In genomic region chr20:63741354-63741675, GRCh38 we compare ENCODE assay signal across 9 cellular contexts. TPM values are rescaled to one million over a fixed set of nuclear protein-coding genes. Genes with fewer than 3 reads are reported as not detected.
DNase-seq lines count a peak whose midpoint lies in the region; TF ChIP-seq lines count a peak whose summit lies in the region.
"Had no signal": no experiment of that assay in that cellular context is flagged by ENCODE, and none has a peak within 500 bp of the region (broad histone marks: within the 10 kb centered on the region; RNA-seq: fewer than 3 reads in every experiment).

No MANE protein-coding gene starts in this region.

- DNase-seq in AG04450 (ENCODE audit: low read depth, low spot score): no peak
- DNase-seq in coronary artery (ENCODE audit: low spot score): no peak
- no peak for DNase-seq in nephron progenitor cell
- no peak for DNase-seq in inferior parietal cortex (ENCODE audit: extremely low spot score)
- no peak for DNase-seq in GOT3 (lab: John Stamatoyannopoulos, UW)
- DNase-seq in effector CD8-positive, alpha-beta T cell (lab: John Stamatoyannopoulos, UW): no peak
- DNase-seq in activated CD4-positive, alpha-beta T cell treated with anti-CD3 and anti-CD28 coated beads for 48 hours: no peak
- DNase-seq: stimulated activated CD4-positive, alpha-beta T cell treated with anti-CD3 and anti-CD28 coated beads, Interleukin-12 subunit alpha, Interleukin-12 subunit beta, amount 100 ng/mL, for 4 hours had no signal

- H3K27me3 ChIP-seq in AG04450 (ENCODE audit: control insufficient read depth, insufficient read depth, low read length) (no peaks in the 10 kb centered on the region), KMS-11 (ENCODE audit: insufficient read depth, low read depth) (no peaks in the 10 kb centered on the region)

- no peaks in the 10 kb centered on the region for H3K36me3 ChIP-seq in KMS-11 (ENCODE audit: insufficient read depth)

- H3K9me3 ChIP-seq in AG04450 (ENCODE audit: control insufficient read depth, insufficient read depth, low read length): no peaks in the 10 kb centered on the region; the same call in 1 of the 2 replicates

- no peak for TF ChIP-seq CTCF in AG04450 (IDR thresholded peaks at IDR 0.05; ENCODE audit: low read depth, low read length)
- no peak for TF ChIP-seq CTCF in KMS-11 (conservative IDR thresholded peaks at IDR 0.05; ENCODE audit: low read depth, low read length)
- TF ChIP-seq CTCF in coronary artery (IDR thresholded peaks at IDR 0.05): no peak
- TF ChIP-seq CTCF in nephron progenitor cell (IDR thresholded peaks at IDR 0.05): no peak

- no peaks in the 10 kb centered on the region for H3K9me3 Mint-ChIP-seq in nephron progenitor cell

- H3K9ac ChIP-seq in KMS-11: no peak overlapping the region; the same call in 1 of the 2 replicates

- peaks cover 10% of the 10 kb centered on the region for H3K36me3 Mint-ChIP-seq in nephron progenitor cell (ENCODE audit: low read depth)

- H2AFZ ChIP-seq in KMS-11 (ENCODE audit: low read depth): no peak overlapping the region

- H3K27me3 Mint-ChIP-seq in nephron progenitor cell (ENCODE audit: low read depth, poor library complexity): peaks cover 7% of the 10 kb centered on the region

- POLR2A ChIA-PET in AG04450 (lab: Yijun Ruan, JAX): interaction anchor here (0.7 to 1.8 kb wide), 7 partner anchors 34 to 220 kb away, joined by 4 to 16 read pairs (median 5); partner anchors contain the start of genes ARFRP1, TPD52L2 and ZGPAT

- CTCF ChIA-PET in AG04450 (lab: Charles Lee): interaction anchor here (1.6 to 1.7 kb wide), 2 partner anchors 34 to 203 kb away, joined by 5 to 6 read pairs; partner anchors contain the start of gene PTK6

- H3K4me1 Mint-ChIP-seq in nephron progenitor cell: peaks cover 9% of the 10 kb centered on the region

- peak overlapping the region; percentile 75 for H3K4me3 Mint-ChIP-seq in nephron progenitor cell

- peaks cover 8% of the 10 kb centered on the region; the same call in 1 of the 2 replicates for H3K79me2 ChIP-seq in KMS-11 (ENCODE audit: insufficient read depth, low read depth)

- H3K4me2 ChIP-seq in KMS-11: peak overlapping the region; percentile 45; the same call in 1 of the 2 replicates

- no peaks in the 10 kb centered on the region for H4K20me1 ChIP-seq in KMS-11 (ENCODE audit: insufficient read depth)

- H3K4me3 ChIP-seq in AG04450 (ENCODE audit: low read depth, low read length) (peak overlapping the region; percentile 74), KMS-11 (IDR thresholded peaks at IDR 0.05; ENCODE audit: insufficient read depth, low read depth, low read length) (no peak overlapping the region), coronary artery (peak overlapping the region; percentile 78)

- H3K4me1 ChIP-seq in KMS-11 (ENCODE audit: low read depth, poor library complexity, severe bottlenecking): peaks cover 18% of the 10 kb centered on the region

- no peak overlapping the region for H3K27ac Mint-ChIP-seq in nephron progenitor cell

- H3K27ac ChIP-seq in AG04450 (ENCODE audit: low read depth, low read length): peak overlapping the region; percentile 39
- H3K27ac ChIP-seq in KMS-11: no peak overlapping the region
- peak overlapping the region; percentile 82 to 93 for H3K27ac ChIP-seq in coronary artery

RNA-seq across cellular contexts. Expression of gene SLC2A4RG, which starts 1.7 kb away (rescaled TPM):
- 26.0 and 27.6 TPM in 2 replicates for polyA plus RNA-seq in AG04450 (2011; rRNA removed)
- 11.8 and 21.7 TPM in 2 replicates for polyA minus RNA-seq in AG04450 (2011; rRNA and poly(A)+ RNA removed)

RNA-seq across cellular contexts. Expression of gene LIME1, which starts 4.9 kb away (rescaled TPM):
- polyA plus RNA-seq in AG04450 (2011; rRNA removed): 1.5 and 1.8 TPM in 2 replicates
- 0.35 TPM in 1 of 2 replicates, not detected in the other for polyA minus RNA-seq in AG04450 (2011; rRNA and poly(A)+ RNA removed)

RNA-seq across cellular contexts. Expression of gene ZGPAT, which starts 33.5 kb away (rescaled TPM):
- 8.7 and 10.6 TPM in 2 replicates for polyA plus RNA-seq in AG04450 (2011; rRNA removed)
- polyA minus RNA-seq in AG04450 (2011; rRNA and poly(A)+ RNA removed): 8.0 and 13.3 TPM in 2 replicates

RNA-seq across cellular contexts. Expression of gene ARFRP1, which starts 33.5 kb away (rescaled TPM):
- polyA plus RNA-seq in AG04450 (2011; rRNA removed): 21.4 and 23.8 TPM in 2 replicates
- polyA minus RNA-seq in AG04450 (2011; rRNA and poly(A)+ RNA removed): 21.6 and 22.1 TPM in 2 replicates

RNA-seq across cellular contexts. Expression of gene TNFRSF6B, which starts 44.9 kb away (rescaled TPM):
- 2.5 and 5.2 TPM in 2 replicates for polyA plus RNA-seq in AG04450 (2011; rRNA removed)
- 0.74 and 1.2 TPM in 2 replicates for polyA minus RNA-seq in AG04450 (2011; rRNA and poly(A)+ RNA removed)
